ENCODE assay signal across 8 cellular contexts in genomic region chr11:120324932-120325810, GRCh38. TPM values are rescaled to one million over a fixed set of nuclear protein-coding genes. Genes with fewer than 3 reads are reported as not detected.
A peak's percentile ranks its signal among the peaks of the same experiment; 100 is the strongest.
DNase-seq lines count a peak whose midpoint lies in the region; ATAC-seq and TF ChIP-seq lines count a peak whose summit lies in the region.

Gene TLCD5, plus strand, starts transcription at chr11:120325299. Its CDS starts 2,143 bp downstream, at chr11:120327442.

- no peaks in the 10 kb centered on the region for H3K9me3 ChIP-seq in CD8-positive, alpha-beta memory T cell (ENCODE audit: low read length)
- H3K9me3 ChIP-seq in fibroblast of lung (ENCODE audit: control insufficient read depth, insufficient read depth, low read depth, low read length) (no peaks in the 10 kb centered on the region), tibial artery (no peaks in the 10 kb centered on the region)

- H3K4me1 Mint-ChIP-seq in CD8-positive, alpha-beta memory T cell: peaks cover 22 to 33% (median 30%) of the 10 kb centered on the region in 3 donors
- H3K4me1 Mint-ChIP-seq in GM23338: peaks cover 12% of the 10 kb centered on the region
- peaks cover 21% of the 10 kb centered on the region for H3K4me1 Mint-ChIP-seq in activated T-cell treated with anti-CD3 and anti-CD28 coated beads, Interleukin-2, amount 50 U/mL, for 24 hours (ENCODE audit: low read depth)

- ATAC-seq in GM23338 (peak; percentile 96), GM18520 (IDR thresholded peaks at IDR 0.05; ENCODE audit: unreplicated experiment) (no peak)

- no peaks in the 10 kb centered on the region for H3K4me1 ChIP-seq in CD8-positive, alpha-beta memory T cell (ENCODE audit: insufficient read depth, low read length)
- H3K4me1 ChIP-seq in GM23338 (ENCODE audit: insufficient read depth): peaks cover 7% of the 10 kb centered on the region
- H3K4me1 ChIP-seq in fibroblast of lung (ENCODE audit: control insufficient read depth, extremely low read depth, insufficient read depth, low read length): peaks cover 16% of the 10 kb centered on the region
- peaks cover 0 to 29% (median 20%) of the 10 kb centered on the region in 4 donors for H3K4me1 ChIP-seq in tibial artery

- peaks cover 48 to 71% of the 10 kb centered on the region in 2 donors for H3K27me3 Mint-ChIP-seq in CD8-positive, alpha-beta memory T cell
- peaks cover 5% of the 10 kb centered on the region for H3K27me3 Mint-ChIP-seq in GM23338 (ENCODE audit: insufficient read depth, low read depth, poor library complexity)
- peaks cover 78% of the 10 kb centered on the region for H3K27me3 Mint-ChIP-seq in activated T-cell treated with anti-CD3 and anti-CD28 coated beads, Interleukin-2, amount 50 U/mL, for 24 hours

- H2AFZ ChIP-seq in GM23338 (peak within 1 kb of the TSS; percentile 100), fibroblast of lung (ENCODE audit: low read length) (peak within 1 kb of the TSS; percentile 85)

- no peak within 1 kb of the TSS for H3K27ac ChIP-seq in CD8-positive, alpha-beta memory T cell (ENCODE audit: low read depth, low read length)
- H3K27ac ChIP-seq in GM23338 (ENCODE audit: low read depth) (0 out of 2 replicates have a peak within 1 kb of the TSS, but pooled peaks have one; percentile 50), fibroblast of lung (ENCODE audit: insufficient read depth, low read length) (peak within 1 kb of the TSS; percentile 93), tibial artery (peak within 1 kb of the TSS; percentile 98)

- CTCF ChIA-PET in CD8-positive, alpha-beta memory T cell (lab: Charles Lee): interaction anchor here (1.0 to 1.6 kb wide), 3 partner anchors 9 to 360 kb away, joined by 3 to 5 read pairs (median 4); no protein-coding TSS in a partner anchor

- peak within 1 kb of the TSS; percentile 27 for H3K4me3 ChIP-seq in CD8-positive, alpha-beta memory T cell (ENCODE audit: low read length)
- H3K4me3 ChIP-seq in GM23338: peak within 1 kb of the TSS; percentile 90
- peak within 1 kb of the TSS; percentile 55 to 88 (median 79) for H3K4me3 ChIP-seq in fibroblast of lung (replicated peaks in 1 of 4; ENCODE audit: control extremely low read depth in 1 of 4, insufficient read depth in 1 of 4, low read depth in 3 of 4, low read length in 4 of 4)
- peak within 1 kb of the TSS; percentile 88 to 90 for H3K4me3 ChIP-seq in tibial artery

- H3K4me2 ChIP-seq in GM23338: peak within 1 kb of the TSS; percentile 94
- peak within 1 kb of the TSS; percentile 95 for H3K4me2 ChIP-seq in fibroblast of lung (ENCODE audit: extremely low read depth, insufficient read depth, low read length)

- H3K9me3 Mint-ChIP-seq in CD8-positive, alpha-beta memory T cell: no peaks in the 10 kb centered on the region
- no peaks in the 10 kb centered on the region for H3K9me3 Mint-ChIP-seq in GM23338
- no peaks in the 10 kb centered on the region for H3K9me3 Mint-ChIP-seq in activated T-cell treated with anti-CD3 and anti-CD28 coated beads, Interleukin-2, amount 50 U/mL, for 24 hours

- peak in 3 of 5 donors; percentile 17 to 53 (median 17) for DNase-seq in CD8-positive, alpha-beta memory T cell
- peak; percentile 95 for DNase-seq in GM23338 (ENCODE audit: low spot score)
- DNase-seq in NCI-H345 treated with DMSO at 0.1 percent for 48 hours (lab: John Stamatoyannopoulos, UW; ENCODE audit: unreplicated experiment): peak; percentile 64
- peak; percentile 63 for DNase-seq in activated T-cell treated with anti-CD3 and anti-CD28 coated beads, Interleukin-2, amount 50 U/mL, for 24 hours
- peak; percentile 66 to 77 for DNase-seq in fibroblast of lung (ENCODE audit: low read depth in 2 of 2)
- DNase-seq in myocyte (ENCODE audit: low read depth): peak; percentile 79
- peak; percentile 55 to 84 for DNase-seq in tibial artery

- intact Hi-C loops in tibial artery (cut with DNase I; ENCODE audit: low total_unique reads): loop anchor here (1.0 kb wide), 1 partner anchor 10 kb away; no protein-coding TSS in a partner anchor

- TF ChIP-seq CTCF in GM23338 (conservative IDR thresholded peaks at IDR 0.05; ENCODE audit: low read depth in 2 of 2) (peak in 1 of 2 experiments; percentile 55; a peak in 3 of 4 replicates), fibroblast of lung (conservative IDR thresholded peaks at IDR 0.05 in 1 of 2, IDR thresholded peaks at IDR 0.05 in 1 of 2; ENCODE audit: low read depth in 1 of 2, low read length in 2 of 2) (peak in 1 of 2 donors; percentile 19), tibial artery (IDR thresholded peaks at IDR 0.05) (peak in 1 of 2 experiments; percentile 13)

- POLR2A ChIA-PET in CD8-positive, alpha-beta memory T cell (lab: Charles Lee): no interaction called here

- peak within 1 kb of the TSS; percentile 95 for H3K9ac ChIP-seq in fibroblast of lung (ENCODE audit: insufficient read depth, low read length)

- H3K27me3 ChIP-seq in CD8-positive, alpha-beta memory T cell (ENCODE audit: insufficient read depth, low read length, poor library complexity, severe bottlenecking): peaks cover 40% of the 10 kb centered on the region
- H3K27me3 ChIP-seq in GM23338 (ENCODE audit: insufficient read depth): peaks cover 24% of the 10 kb centered on the region; the same call in 1 of the 2 replicates
- H3K27me3 ChIP-seq in fibroblast of lung (ENCODE audit: control insufficient read depth, insufficient read depth, low read length): no peaks in the 10 kb centered on the region
- no peaks in the 10 kb centered on the region for H3K27me3 ChIP-seq in tibial artery

- peak within 1 kb of the TSS; percentile 60 to 83 (median 78) for H3K4me3 Mint-ChIP-seq in CD8-positive, alpha-beta memory T cell
- H3K4me3 Mint-ChIP-seq in GM23338: peak within 1 kb of the TSS; percentile 85
- H3K4me3 Mint-ChIP-seq in activated T-cell treated with anti-CD3 and anti-CD28 coated beads, Interleukin-2, amount 50 U/mL, for 24 hours: peak within 1 kb of the TSS; percentile 70

- H3K9me2 ChIP-seq in GM23338 (ENCODE audit: insufficient read depth): no peaks in the 10 kb centered on the region

- H4K20me1 ChIP-seq in GM23338 (replicated peaks; ENCODE audit: insufficient read depth) (peaks cover 3% of the 10 kb centered on the region; the same call in 1 of the 2 replicates), fibroblast of lung (ENCODE audit: control insufficient read depth, extremely low read depth, insufficient read depth, low read length) (no peaks in the 10 kb centered on the region)

- H3K79me2 ChIP-seq in GM23338 (replicated peaks; ENCODE audit: insufficient read depth) (peaks cover 7% of the 10 kb centered on the region; the same call in 1 of the 2 replicates), fibroblast of lung (ENCODE audit: control insufficient read depth, insufficient read depth, low read length) (peaks cover 19% of the 10 kb centered on the region)

- H3K36me3 Mint-ChIP-seq in CD8-positive, alpha-beta memory T cell: peaks cover 0 to 2% (median 0%) of the 10 kb centered on the region in 3 donors
- peaks cover 6% of the 10 kb centered on the region; the same call in 2 of the 3 replicates for H3K36me3 Mint-ChIP-seq in GM23338 (ENCODE audit: low read depth)
- no peaks in the 10 kb centered on the region for H3K36me3 Mint-ChIP-seq in activated T-cell treated with anti-CD3 and anti-CD28 coated beads, Interleukin-2, amount 50 U/mL, for 24 hours (ENCODE audit: low read depth)

- H3F3A ChIP-seq in GM23338 (replicated peaks; ENCODE audit: low read depth): peaks cover 10% of the 10 kb centered on the region; the same call in 1 of the 2 replicates

- H3K27ac Mint-ChIP-seq in CD8-positive, alpha-beta memory T cell: peak within 1 kb of the TSS in 4 of 8 donors; percentile 20 to 76 (median 34)
- H3K27ac Mint-ChIP-seq in GM23338: peak within 1 kb of the TSS; percentile 43; the same call in 1 of the 2 replicates
- no peak within 1 kb of the TSS for H3K27ac Mint-ChIP-seq in activated T-cell treated with anti-CD3 and anti-CD28 coated beads, Interleukin-2, amount 50 U/mL, for 24 hours

- H3K36me3 ChIP-seq in CD8-positive, alpha-beta memory T cell (ENCODE audit: insufficient read depth, low read length): no peaks in the 10 kb centered on the region
- H3K36me3 ChIP-seq in GM23338 (ENCODE audit: insufficient read depth) (no peaks in the 10 kb centered on the region), fibroblast of lung (ENCODE audit: control insufficient read depth, insufficient read depth, low read length) (peaks cover 4% of the 10 kb centered on the region), tibial artery (peaks cover 4 to 6% (median 6%) of the 10 kb centered on the region in 3 donors)

TF ChIP-seq in GM23338, 12 proteins besides CTCF, POLR2A, EP300 and RAD21 (continues in another document):
- TF ChIP-seq CREB1 (CRISPR knock-in tag; IDR thresholded peaks at IDR 0.05; ENCODE audit: low read depth): peak; percentile 84
- TF ChIP-seq EZH2phosphoT487 (IDR thresholded peaks at IDR 0.05; ENCODE audit: unreplicated experiment): no peak
- no peak for TF ChIP-seq ETS1 (IDR thresholded peaks at IDR 0.05)

RNA-seq across cellular contexts. Expression of gene TLCD5, which starts in this region (rescaled TPM):
- total RNA-seq in CD8-positive, alpha-beta memory T cell: 1 to 10 TPM; 1.5 to 1.7 TPM
- 0.16 TPM for polyA plus RNA-seq in CD8-positive, alpha-beta memory T cell
- total RNA-seq in GM23338 (2014; rRNA removed; shearing (Covaris generic)): 8.5 and 10.0 TPM in 2 replicates
- polyA plus RNA-seq in GM23338 (2016; fragmentation: Nextera tagmentation; extraction: Ambion mirVana) (4.9 and 5.2 TPM in 2 replicates), fibroblast of lung (12.1 and 17.0 TPM in 2 replicates)
- total RNA-seq in fibroblast of lung (9.8 and 13.2 TPM in 2 replicates), myocyte (17.7 and 24.2 TPM in 2 replicates)
- 9.3 and 12.0 TPM in 2 replicates for polyA plus RNA-seq in fibroblast of lung (2012)
- 5.3 and 8.6 TPM in 2 replicates for polyA minus RNA-seq in fibroblast of lung (ENCODE audit: low replicate concordance)
- polyA plus RNA-seq in myocyte (2012): 11.5 TPM

Comparison
In these comparisons a context has a peak if more than half of its experiments do, and no peak if none do; other contexts are left out.
1. DNase-seq: peak in every context shown above with its lines; median percentile 95 in GM23338; 79 in myocyte; 72 in fibroblast of lung; 70 in tibial artery; 64 in NCI-H345 treated with DMSO at 0.1 percent for 48 hours; 63 in activated T-cell treated with anti-CD3 and anti-CD28 coated beads, Interleukin-2, amount 50 U/mL, for 24 hours; 17 in CD8-positive, alpha-beta memory T cell.
2. H3K4me3 ChIP-seq: peak in every context shown above with its lines; median percentile 90 in GM23338; 89 in tibial artery; 79 in fibroblast of lung; 27 in CD8-positive, alpha-beta memory T cell.